ENCODE assay signal across 1 cellular context in the genomic region with DNA sequence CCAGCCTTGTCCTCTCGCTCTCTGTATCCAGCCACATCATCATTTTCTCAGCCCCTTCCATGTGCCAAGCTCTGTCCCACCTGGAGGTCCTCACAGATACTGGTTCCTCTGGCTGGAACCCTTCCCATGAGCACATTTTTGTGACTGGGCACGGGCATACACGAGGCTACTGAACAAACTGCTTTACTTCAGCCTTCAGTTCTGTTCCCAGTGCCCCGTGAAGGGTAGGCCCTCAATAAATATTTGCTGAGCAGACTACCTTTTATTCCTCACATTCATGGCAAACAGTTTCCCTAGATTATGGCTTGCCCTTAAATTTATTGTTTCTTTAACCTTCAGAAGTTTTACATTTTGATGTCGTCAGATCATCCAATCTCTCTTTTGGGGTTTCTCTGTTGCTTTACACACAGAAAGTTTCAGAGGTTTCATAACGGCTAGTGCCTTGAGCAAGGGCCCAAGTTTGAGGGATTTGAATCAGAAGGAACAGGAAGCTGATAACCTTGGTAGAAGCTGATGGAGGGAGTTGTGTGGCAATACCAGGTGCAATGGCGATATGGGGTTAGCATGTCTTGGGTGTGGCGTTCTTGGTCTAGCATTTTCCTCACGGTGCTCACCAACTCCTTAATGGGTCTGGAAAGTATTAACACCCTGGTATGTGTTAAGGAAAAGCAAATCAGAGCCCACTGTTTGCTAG.
TF ChIP-seq lines count a peak whose summit lies in the region.

No MANE protein-coding gene starts in this region.

TF ChIP-seq in K562, 482 proteins besides CTCF, POLR2A, EP300 and RAD21:
- TF ChIP-seq CEBPB (tag; IDR thresholded peaks at IDR 0.05): peak; percentile 44; the same call in 1 of the 2 replicates
- no peak for TF ChIP-seq CEBPG (CRISPR knock-in tag; IDR thresholded peaks at IDR 0.05)
- peak in 1 of 2 experiments; percentile 26; a peak in 1 of 4 replicates for TF ChIP-seq CEBPG (tag; conservative IDR thresholded peaks at IDR 0.05 in 1 of 2, IDR thresholded peaks at IDR 0.05 in 1 of 2)
- TF ChIP-seq EGR1 (conservative IDR thresholded peaks at IDR 0.05): no peak
